1 cellular context compared by ENCODE assay signal in the genomic region with DNA sequence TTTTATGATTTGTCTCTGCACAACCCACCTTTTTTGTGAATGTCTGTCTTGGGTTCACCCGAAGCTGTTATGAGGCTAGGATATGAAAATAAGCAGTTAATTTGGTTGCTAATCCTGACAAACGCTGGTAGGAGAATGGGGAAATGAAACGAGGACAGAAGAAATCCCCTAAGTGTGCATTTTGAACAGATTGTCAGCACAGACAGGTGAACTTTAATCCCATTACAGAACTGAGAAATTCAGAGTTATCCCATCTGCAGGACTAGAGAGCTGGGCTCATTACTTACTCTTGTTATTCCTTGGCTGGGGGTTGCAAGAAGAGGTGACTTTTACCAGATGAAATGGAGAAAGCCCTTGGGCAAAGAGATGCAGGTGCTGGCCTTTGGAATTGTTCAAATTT.
TF ChIP-seq lines count a peak whose summit lies in the region.

No MANE protein-coding gene starts in this region.

TF ChIP-seq in GM12878, 131 proteins besides CTCF, POLR2A, EP300 and RAD21 (continued from another document and continues in another):
- TF ChIP-seq, protein P1, sequence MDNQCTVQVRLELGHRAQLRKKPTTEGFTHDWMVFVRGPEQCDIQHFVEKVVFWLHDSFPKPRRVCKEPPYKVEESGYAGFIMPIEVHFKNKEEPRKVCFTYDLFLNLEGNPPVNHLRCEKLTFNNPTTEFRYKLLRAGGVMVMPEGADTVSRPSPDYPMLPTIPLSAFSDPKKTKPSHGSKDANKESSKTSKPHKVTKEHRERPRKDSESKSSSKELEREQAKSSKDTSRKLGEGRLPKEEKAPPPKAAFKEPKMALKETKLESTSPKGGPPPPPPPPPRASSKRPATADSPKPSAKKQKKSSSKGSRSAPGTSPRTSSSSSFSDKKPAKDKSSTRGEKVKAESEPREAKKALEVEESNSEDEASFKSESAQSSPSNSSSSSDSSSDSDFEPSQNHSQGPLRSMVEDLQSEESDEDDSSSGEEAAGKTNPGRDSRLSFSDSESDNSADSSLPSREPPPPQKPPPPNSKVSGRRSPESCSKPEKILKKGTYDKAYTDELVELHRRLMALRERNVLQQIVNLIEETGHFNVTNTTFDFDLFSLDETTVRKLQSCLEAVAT (IDR thresholded peaks at IDR 0.05): peak; percentile 59; the same call in 1 of the 2 replicates
- TF ChIP-seq EED (IDR thresholded peaks at IDR 0.05; ENCODE audit: low read depth) (peak; percentile 79), RAD51 (IDR thresholded peaks at IDR 0.05) (no peak), SMARCA5 (IDR thresholded peaks at IDR 0.05) (no peak), PAX5 (IDR thresholded peaks at IDR 0.05; ENCODE audit: borderline replicate concordance, low read depth, low read length) (peak; percentile 33; the same call in 1 of the 2 replicates), BMI1 (IDR thresholded peaks at IDR 0.05; ENCODE audit: borderline replicate concordance) (peak; percentile 81; the same call in 1 of the 2 replicates), CBX5 (IDR thresholded peaks at IDR 0.05; ENCODE audit: low read depth) (0 out of 2 replicates have a peak, but pooled peaks have one; percentile 50), ZNF384 (IDR thresholded peaks at IDR 0.05; ENCODE audit: borderline replicate concordance, low read depth, low read length) (no peak), ATF7 (IDR thresholded peaks at IDR 0.05; ENCODE audit: low read depth) (peak; percentile 49; the same call in 1 of the 2 replicates), DPF2 (IDR thresholded peaks at IDR 0.05) (peak; percentile 98), MYC (IDR thresholded peaks at IDR 0.05; ENCODE audit: insufficient read depth, insufficient read length, insufficient replicate concordance, low read length, severe bottlenecking) (no peak), KLF5 (IDR thresholded peaks at IDR 0.05; ENCODE audit: partially characterized antibody) (no peak), JUND (IDR thresholded peaks at IDR 0.05; ENCODE audit: low read depth, low read length) (no peak; the same call in 1 of the 2 replicates), PAX8 (IDR thresholded peaks at IDR 0.05) (no peak), IKZF2 (IDR thresholded peaks at IDR 0.05) (peak; percentile 99), MTA3 (IDR thresholded peaks at IDR 0.05; ENCODE audit: borderline replicate concordance, low read length) (no peak), BACH1 (IDR thresholded peaks at IDR 0.05; ENCODE audit: borderline replicate concordance) (peak; percentile 93; the same call in 1 of the 2 replicates), POU2F2 (IDR thresholded peaks at IDR 0.05; ENCODE audit: borderline replicate concordance, low read depth, low read length) (peak; percentile 42; the same call in 1 of the 3 replicates), POLR2AphosphoS2 (IDR thresholded peaks at IDR 0.05; ENCODE audit: low read depth, low read length) (no peak), IRF4 (IDR thresholded peaks at IDR 0.05; ENCODE audit: low read depth, low read length) (peak; percentile 82), BCL11A (IDR thresholded peaks at IDR 0.05; ENCODE audit: low read depth, low read length) (peak; percentile 86), JUNB (IDR thresholded peaks at IDR 0.05) (peak; percentile 24; the same call in 1 of the 2 replicates), MYB (IDR thresholded peaks at IDR 0.05; ENCODE audit: borderline replicate concordance, low read depth, low read length) (peak; percentile 76; the same call in 1 of the 2 replicates), NBN (IDR thresholded peaks at IDR 0.05) (peak; percentile 80), BHLHE40 (IDR thresholded peaks at IDR 0.05; ENCODE audit: borderline replicate concordance in 1 of 2, low read depth in 2 of 2, low read length in 1 of 2) (peak; percentile 60 to 73; a peak in 3 of 4 replicates), RBBP5 (conservative IDR thresholded peaks at IDR 0.05) (no peak), MEF2B (IDR thresholded peaks at IDR 0.05; ENCODE audit: partially characterized antibody, poor library complexity, severe bottlenecking) (peak; percentile 75), IKZF1 (conservative IDR thresholded peaks at IDR 0.05) (peak; percentile 97), MTA2 (IDR thresholded peaks at IDR 0.05; ENCODE audit: low read depth) (peak; percentile 97), SMAD1 (IDR thresholded peaks at IDR 0.05; ENCODE audit: low read depth, partially characterized antibody) (peak; percentile 76), SPI1 (IDR thresholded peaks at IDR 0.05; ENCODE audit: borderline replicate concordance, insufficient read depth, low read depth, low read length) (peak; percentile 99), NR2C1 (IDR thresholded peaks at IDR 0.05) (no peak), ETV6 (conservative IDR thresholded peaks at IDR 0.05 in 1 of 2, IDR thresholded peaks at IDR 0.05 in 1 of 2; ENCODE audit: borderline replicate concordance in 1 of 2, low read depth in 1 of 2) (no peak), GATAD2B (conservative IDR thresholded peaks at IDR 0.05; ENCODE audit: low read depth) (peak; percentile 68; the same call in 1 of the 2 replicates)
- TF ChIP-seq, protein P2, sequence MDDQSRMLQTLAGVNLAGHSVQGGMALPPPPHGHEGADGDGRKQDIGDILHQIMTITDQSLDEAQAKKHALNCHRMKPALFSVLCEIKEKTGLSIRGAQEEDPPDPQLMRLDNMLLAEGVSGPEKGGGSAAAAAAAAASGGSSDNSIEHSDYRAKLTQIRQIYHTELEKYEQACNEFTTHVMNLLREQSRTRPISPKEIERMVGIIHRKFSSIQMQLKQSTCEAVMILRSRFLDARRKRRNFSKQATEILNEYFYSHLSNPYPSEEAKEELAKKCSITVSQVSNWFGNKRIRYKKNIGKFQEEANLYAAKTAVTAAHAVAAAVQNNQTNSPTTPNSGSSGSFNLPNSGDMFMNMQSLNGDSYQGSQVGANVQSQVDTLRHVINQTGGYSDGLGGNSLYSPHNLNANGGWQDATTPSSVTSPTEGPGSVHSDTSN (IDR thresholded peaks at IDR 0.05; ENCODE audit: insufficient replicate concordance, low read depth, low read length): no peak
- TF ChIP-seq, protein P3, sequence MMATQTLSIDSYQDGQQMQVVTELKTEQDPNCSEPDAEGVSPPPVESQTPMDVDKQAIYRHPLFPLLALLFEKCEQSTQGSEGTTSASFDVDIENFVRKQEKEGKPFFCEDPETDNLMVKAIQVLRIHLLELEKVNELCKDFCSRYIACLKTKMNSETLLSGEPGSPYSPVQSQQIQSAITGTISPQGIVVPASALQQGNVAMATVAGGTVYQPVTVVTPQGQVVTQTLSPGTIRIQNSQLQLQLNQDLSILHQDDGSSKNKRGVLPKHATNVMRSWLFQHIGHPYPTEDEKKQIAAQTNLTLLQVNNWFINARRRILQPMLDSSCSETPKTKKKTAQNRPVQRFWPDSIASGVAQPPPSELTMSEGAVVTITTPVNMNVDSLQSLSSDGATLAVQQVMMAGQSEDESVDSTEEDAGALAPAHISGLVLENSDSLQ (IDR thresholded peaks at IDR 0.05): peak; percentile 64
- TF ChIP-seq, protein P4, sequence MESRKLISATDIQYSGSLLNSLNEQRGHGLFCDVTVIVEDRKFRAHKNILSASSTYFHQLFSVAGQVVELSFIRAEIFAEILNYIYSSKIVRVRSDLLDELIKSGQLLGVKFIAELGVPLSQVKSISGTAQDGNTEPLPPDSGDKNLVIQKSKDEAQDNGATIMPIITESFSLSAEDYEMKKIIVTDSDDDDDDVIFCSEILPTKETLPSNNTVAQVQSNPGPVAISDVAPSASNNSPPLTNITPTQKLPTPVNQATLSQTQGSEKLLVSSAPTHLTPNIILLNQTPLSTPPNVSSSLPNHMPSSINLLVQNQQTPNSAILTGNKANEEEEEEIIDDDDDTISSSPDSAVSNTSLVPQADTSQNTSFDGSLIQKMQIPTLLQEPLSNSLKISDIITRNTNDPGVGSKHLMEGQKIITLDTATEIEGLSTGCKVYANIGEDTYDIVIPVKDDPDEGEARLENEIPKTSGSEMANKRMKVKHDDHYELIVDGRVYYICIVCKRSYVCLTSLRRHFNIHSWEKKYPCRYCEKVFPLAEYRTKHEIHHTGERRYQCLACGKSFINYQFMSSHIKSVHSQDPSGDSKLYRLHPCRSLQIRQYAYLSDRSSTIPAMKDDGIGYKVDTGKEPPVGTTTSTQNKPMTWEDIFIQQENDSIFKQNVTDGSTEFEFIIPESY (IDR thresholded peaks at IDR 0.05): no peak
- TF ChIP-seq, protein P5, sequence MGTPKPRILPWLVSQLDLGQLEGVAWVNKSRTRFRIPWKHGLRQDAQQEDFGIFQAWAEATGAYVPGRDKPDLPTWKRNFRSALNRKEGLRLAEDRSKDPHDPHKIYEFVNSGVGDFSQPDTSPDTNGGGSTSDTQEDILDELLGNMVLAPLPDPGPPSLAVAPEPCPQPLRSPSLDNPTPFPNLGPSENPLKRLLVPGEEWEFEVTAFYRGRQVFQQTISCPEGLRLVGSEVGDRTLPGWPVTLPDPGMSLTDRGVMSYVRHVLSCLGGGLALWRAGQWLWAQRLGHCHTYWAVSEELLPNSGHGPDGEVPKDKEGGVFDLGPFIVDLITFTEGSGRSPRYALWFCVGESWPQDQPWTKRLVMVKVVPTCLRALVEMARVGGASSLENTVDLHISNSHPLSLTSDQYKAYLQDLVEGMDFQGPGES (IDR thresholded peaks at IDR 0.05): no peak
- TF ChIP-seq, protein P6, sequence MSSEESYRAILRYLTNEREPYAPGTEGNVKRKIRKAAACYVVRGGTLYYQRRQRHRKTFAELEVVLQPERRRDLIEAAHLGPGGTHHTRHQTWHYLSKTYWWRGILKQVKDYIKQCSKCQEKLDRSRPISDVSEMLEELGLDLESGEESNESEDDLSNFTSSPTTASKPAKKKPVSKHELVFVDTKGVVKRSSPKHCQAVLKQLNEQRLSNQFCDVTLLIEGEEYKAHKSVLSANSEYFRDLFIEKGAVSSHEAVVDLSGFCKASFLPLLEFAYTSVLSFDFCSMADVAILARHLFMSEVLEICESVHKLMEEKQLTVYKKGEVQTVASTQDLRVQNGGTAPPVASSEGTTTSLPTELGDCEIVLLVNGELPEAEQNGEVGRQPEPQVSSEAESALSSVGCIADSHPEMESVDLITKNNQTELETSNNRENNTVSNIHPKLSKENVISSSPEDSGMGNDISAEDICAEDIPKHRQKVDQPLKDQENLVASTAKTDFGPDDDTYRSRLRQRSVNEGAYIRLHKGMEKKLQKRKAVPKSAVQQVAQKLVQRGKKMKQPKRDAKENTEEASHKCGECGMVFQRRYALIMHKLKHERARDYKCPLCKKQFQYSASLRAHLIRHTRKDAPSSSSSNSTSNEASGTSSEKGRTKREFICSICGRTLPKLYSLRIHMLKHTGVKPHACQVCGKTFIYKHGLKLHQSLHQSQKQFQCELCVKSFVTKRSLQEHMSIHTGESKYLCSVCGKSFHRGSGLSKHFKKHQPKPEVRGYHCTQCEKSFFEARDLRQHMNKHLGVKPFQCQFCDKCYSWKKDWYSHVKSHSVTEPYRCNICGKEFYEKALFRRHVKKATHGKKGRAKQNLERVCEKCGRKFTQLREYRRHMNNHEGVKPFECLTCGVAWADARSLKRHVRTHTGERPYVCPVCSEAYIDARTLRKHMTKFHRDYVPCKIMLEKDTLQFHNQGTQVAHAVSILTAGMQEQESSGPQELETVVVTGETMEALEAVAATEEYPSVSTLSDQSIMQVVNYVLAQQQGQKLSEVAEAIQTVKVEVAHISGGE (CRISPR knock-in tag; IDR thresholded peaks at IDR 0.05): no peak
- TF ChIP-seq, protein P7, sequence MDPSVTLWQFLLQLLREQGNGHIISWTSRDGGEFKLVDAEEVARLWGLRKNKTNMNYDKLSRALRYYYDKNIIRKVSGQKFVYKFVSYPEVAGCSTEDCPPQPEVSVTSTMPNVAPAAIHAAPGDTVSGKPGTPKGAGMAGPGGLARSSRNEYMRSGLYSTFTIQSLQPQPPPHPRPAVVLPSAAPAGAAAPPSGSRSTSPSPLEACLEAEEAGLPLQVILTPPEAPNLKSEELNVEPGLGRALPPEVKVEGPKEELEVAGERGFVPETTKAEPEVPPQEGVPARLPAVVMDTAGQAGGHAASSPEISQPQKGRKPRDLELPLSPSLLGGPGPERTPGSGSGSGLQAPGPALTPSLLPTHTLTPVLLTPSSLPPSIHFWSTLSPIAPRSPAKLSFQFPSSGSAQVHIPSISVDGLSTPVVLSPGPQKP (IDR thresholded peaks at IDR 0.05; ENCODE audit: low read depth, low read length): no peak
- TF ChIP-seq, protein P8, sequence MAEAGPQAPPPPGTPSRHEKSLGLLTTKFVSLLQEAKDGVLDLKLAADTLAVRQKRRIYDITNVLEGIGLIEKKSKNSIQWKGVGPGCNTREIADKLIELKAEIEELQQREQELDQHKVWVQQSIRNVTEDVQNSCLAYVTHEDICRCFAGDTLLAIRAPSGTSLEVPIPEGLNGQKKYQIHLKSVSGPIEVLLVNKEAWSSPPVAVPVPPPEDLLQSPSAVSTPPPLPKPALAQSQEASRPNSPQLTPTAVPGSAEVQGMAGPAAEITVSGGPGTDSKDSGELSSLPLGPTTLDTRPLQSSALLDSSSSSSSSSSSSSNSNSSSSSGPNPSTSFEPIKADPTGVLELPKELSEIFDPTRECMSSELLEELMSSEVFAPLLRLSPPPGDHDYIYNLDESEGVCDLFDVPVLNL (IDR thresholded peaks at IDR 0.05; ENCODE audit: low read depth, low read length): no peak
- TF ChIP-seq, protein P9, sequence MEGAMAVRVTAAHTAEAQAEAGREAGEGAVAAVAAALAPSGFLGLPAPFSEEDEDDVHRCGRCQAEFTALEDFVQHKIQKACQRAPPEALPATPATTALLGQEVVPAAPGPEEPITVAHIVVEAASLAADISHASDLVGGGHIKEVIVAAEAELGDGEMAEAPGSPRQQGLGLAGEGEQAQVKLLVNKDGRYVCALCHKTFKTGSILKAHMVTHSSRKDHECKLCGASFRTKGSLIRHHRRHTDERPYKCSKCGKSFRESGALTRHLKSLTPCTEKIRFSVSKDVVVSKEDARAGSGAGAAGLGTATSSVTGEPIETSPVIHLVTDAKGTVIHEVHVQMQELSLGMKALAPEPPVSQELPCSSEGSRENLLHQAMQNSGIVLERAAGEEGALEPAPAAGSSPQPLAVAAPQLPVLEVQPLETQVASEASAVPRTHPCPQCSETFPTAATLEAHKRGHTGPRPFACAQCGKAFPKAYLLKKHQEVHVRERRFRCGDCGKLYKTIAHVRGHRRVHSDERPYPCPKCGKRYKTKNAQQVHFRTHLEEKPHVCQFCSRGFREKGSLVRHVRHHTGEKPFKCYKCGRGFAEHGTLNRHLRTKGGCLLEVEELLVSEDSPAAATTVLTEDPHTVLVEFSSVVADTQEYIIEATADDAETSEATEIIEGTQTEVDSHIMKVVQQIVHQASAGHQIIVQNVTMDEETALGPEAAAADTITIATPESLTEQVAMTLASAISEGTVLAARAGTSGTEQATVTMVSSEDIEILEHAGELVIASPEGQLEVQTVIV (IDR thresholded peaks at IDR 0.05; ENCODE audit: borderline replicate concordance, partially characterized antibody): no peak
- TF ChIP-seq, protein P10, sequence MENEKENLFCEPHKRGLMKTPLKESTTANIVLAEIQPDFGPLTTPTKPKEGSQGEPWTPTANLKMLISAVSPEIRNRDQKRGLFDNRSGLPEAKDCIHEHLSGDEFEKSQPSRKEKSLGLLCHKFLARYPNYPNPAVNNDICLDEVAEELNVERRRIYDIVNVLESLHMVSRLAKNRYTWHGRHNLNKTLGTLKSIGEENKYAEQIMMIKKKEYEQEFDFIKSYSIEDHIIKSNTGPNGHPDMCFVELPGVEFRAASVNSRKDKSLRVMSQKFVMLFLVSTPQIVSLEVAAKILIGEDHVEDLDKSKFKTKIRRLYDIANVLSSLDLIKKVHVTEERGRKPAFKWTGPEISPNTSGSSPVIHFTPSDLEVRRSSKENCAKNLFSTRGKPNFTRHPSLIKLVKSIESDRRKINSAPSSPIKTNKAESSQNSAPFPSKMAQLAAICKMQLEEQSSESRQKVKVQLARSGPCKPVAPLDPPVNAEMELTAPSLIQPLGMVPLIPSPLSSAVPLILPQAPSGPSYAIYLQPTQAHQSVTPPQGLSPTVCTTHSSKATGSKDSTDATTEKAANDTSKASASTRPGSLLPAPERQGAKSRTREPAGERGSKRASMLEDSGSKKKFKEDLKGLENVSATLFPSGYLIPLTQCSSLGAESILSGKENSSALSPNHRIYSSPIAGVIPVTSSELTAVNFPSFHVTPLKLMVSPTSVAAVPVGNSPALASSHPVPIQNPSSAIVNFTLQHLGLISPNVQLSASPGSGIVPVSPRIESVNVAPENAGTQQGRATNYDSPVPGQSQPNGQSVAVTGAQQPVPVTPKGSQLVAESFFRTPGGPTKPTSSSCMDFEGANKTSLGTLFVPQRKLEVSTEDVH (IDR thresholded peaks at IDR 0.05; ENCODE audit: low read depth, partially characterized antibody): no peak
